Comparison of ENCODE assay signal across 16 cellular contexts in the genomic region with DNA sequence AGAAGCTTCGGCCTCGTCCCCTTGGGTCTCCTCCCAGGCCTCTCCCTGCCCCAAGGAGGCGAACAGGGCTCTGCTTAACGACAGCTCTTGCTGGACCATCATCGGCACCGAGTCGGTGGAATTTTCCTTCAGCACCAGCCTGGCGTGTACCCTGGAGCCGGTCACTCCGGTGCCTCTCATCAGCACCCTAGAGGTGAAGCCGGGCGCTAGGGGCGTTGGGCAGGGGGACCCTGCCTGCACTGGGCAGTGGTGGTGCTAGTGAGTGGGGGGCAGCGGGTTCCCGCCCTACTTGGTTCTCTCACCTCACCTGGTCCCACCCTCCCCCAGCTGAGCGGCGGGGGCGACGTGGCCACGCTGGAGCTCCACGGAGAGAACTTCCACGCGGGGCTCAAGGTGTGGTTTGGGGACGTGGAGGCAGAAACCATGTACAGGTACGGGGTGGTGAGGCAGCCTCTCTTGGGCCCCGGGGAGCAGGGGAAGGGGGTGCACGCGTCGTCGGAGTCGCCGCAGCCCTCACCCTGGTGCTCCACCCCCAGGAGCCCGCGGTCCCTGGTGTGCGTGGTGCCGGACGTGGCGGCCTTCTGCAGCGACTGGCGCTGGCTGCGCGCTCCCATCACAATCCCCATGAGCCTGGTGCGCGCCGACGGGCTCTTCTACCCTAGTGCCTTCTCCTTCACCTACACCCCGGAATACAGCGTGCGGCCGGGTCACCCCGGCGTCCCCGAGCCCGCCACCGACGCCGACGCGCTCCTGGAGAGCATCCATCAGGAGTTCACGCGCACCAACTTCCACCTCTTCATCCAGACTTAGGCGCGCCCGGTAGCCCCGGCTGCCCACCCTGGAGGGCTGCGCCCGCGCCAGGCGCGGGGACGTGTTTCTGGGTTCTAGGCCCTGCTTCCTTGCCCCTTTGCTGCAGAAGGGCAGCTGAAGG. TPM values are rescaled to one million over a fixed set of nuclear protein-coding genes. Genes with fewer than 3 reads are reported as not detected.
DNase-seq lines count a peak whose midpoint lies in the region; ATAC-seq lines count a peak whose summit lies in the region.
"Had no signal": no experiment of that assay in that cellular context is flagged by ENCODE, and none has a peak within 500 bp of the region (broad histone marks: within the 10 kb centered on the region; RNA-seq: fewer than 3 reads in every experiment).

No MANE protein-coding gene starts in this region.

- peak overlapping the region; percentile 41 for H2BK12ac ChIP-seq in neuronal stem cell (ENCODE audit: low read length)

- peaks cover 0 to 5% of the 10 kb centered on the region in 2 donors for H3K4me1 ChIP-seq in neuronal stem cell (ENCODE audit: control insufficient read depth in 2 of 2, insufficient read depth in 1 of 2, low read depth in 1 of 2, low read length in 2 of 2)
- H3K4me1 ChIP-seq: BE2C, HAP-1 had no signal

- peak overlapping the region; percentile 82 for H3K14ac ChIP-seq in neuronal stem cell (ENCODE audit: low read length)

- peak overlapping the region; percentile 29 for H3K27ac Mint-ChIP-seq in activated CD4-positive, alpha-beta T cell treated with anti-CD3 and anti-CD28 coated beads, Interleukin-2, amount 10 ng/mL, durations not matched to agents 24 days and 14 days
- no peak overlapping the region for H3K27ac Mint-ChIP-seq in stimulated activated naive CD8-positive, alpha-beta T cell treated with anti-CD3 and anti-CD28 coated beads, Interleukin-15, amount 100 ng/mL, for 72 hours
- H3K27ac Mint-ChIP-seq: CD4-positive, alpha-beta memory T cell; HFFc6 had no signal

- peak overlapping the region; percentile 71 for H3K4me3 Mint-ChIP-seq in activated CD4-positive, alpha-beta T cell treated with anti-CD3 and anti-CD28 coated beads, Interleukin-2, amount 10 ng/mL, durations not matched to agents 24 days and 14 days
- H3K4me3 Mint-ChIP-seq in stimulated activated naive CD8-positive, alpha-beta T cell treated with anti-CD3 and anti-CD28 coated beads, Interleukin-15, amount 100 ng/mL, for 72 hours: peak overlapping the region; percentile 70 to 78
- H3K4me3 Mint-ChIP-seq: HFFc6 had no signal

- H3K4me2 ChIP-seq in neuronal stem cell (ENCODE audit: insufficient read depth, low read length, poor library complexity, severe bottlenecking): no peak overlapping the region

- peaks cover 3% of the 10 kb centered on the region for H3K36me3 Mint-ChIP-seq in activated CD4-positive, alpha-beta T cell treated with anti-CD3 and anti-CD28 coated beads, Interleukin-2, amount 10 ng/mL, durations not matched to agents 24 days and 14 days (ENCODE audit: low read depth)
- H3K36me3 Mint-ChIP-seq: CD4-positive, alpha-beta memory T cell had no signal

- peaks cover 4% of the 10 kb centered on the region for H3K9me3 Mint-ChIP-seq in activated CD4-positive, alpha-beta T cell treated with anti-CD3 and anti-CD28 coated beads, Interleukin-2, amount 10 ng/mL, durations not matched to agents 24 days and 14 days
- no peaks in the 10 kb centered on the region for H3K9me3 Mint-ChIP-seq in stimulated activated naive CD8-positive, alpha-beta T cell treated with anti-CD3 and anti-CD28 coated beads, Interleukin-15, amount 100 ng/mL, for 72 hours
- H3K9me3 Mint-ChIP-seq: CD4-positive, alpha-beta memory T cell; HFFc6 had no signal

- H3K23ac ChIP-seq in neuronal stem cell (ENCODE audit: low read depth, low read length, poor library complexity): peak overlapping the region; percentile 65

- H3K27ac ChIP-seq in neuronal stem cell (replicated peaks; ENCODE audit: low read length) (no peak overlapping the region), caudate nucleus (ENCODE audit: low read depth, low read length) (no peak overlapping the region)
- H3K27ac ChIP-seq: C4-2B had no signal

- H2BK120ac ChIP-seq in neuronal stem cell (ENCODE audit: low read depth, low read length): no peak overlapping the region

- H2AK5ac ChIP-seq in neuronal stem cell (ENCODE audit: low read depth, low read length): peak overlapping the region; percentile 15

- peak overlapping the region; percentile 7 for H2BK15ac ChIP-seq in neuronal stem cell (ENCODE audit: low read length)

- H3K18ac ChIP-seq in neuronal stem cell (ENCODE audit: low read length): no peak overlapping the region

- intact Hi-C loops in activated CD4-positive, alpha-beta T cell treated with anti-CD3 and anti-CD28 coated beads, Interleukin-2, amount 10 ng/mL, durations not matched to agents 24 days and 14 days (cut with micrococcal nuclease): loop anchor here (10.0 kb wide), 1 partner anchor 352 kb away; a partner anchor contains a TSS

- DNase-seq in activated CD4-positive, alpha-beta T cell treated with anti-CD3 and anti-CD28 coated beads, Interleukin-2, amount 10 ng/mL, durations not matched to agents 24 days and 14 days: no peak
- no peak for DNase-seq in activated CD4-positive, alpha-beta T cell treated with anti-CD3 and anti-CD28 coated beads, Interleukin-2, amount 50 U/mL, for 4 hours
- DNase-seq in stimulated activated naive CD8-positive, alpha-beta T cell treated with anti-CD3 and anti-CD28 coated beads, Interleukin-15, amount 100 ng/mL, for 72 hours: no peak
- no peak for DNase-seq in stimulated activated naive CD8-positive, alpha-beta T cell treated with anti-CD3 and anti-CD28 coated beads, Interleukin-15, Interleukin-2, amounts not matched to agents 100 U/mL and 50 U/mL, for 24 hours
- DNase-seq in neuronal stem cell (ENCODE audit: low spot score) (no peak), caudate nucleus (lab: John Stamatoyannopoulos, UW) (no peak), SIG-M5 treated with dmso at 0.1 percent for 504 hours (lab: John Stamatoyannopoulos, UW; ENCODE audit: unreplicated experiment) (no peak)
- DNase-seq: ACHN; BE2C; CD4-positive, alpha-beta memory T cell; DMS153; GF-D8; HFFc6 had no signal

- H3K4me1 Mint-ChIP-seq in activated CD4-positive, alpha-beta T cell treated with anti-CD3 and anti-CD28 coated beads, Interleukin-2, amount 10 ng/mL, durations not matched to agents 24 days and 14 days: peaks cover 41% of the 10 kb centered on the region
- H3K4me1 Mint-ChIP-seq in stimulated activated naive CD8-positive, alpha-beta T cell treated with anti-CD3 and anti-CD28 coated beads, Interleukin-15, amount 100 ng/mL, for 72 hours: peaks cover 67% of the 10 kb centered on the region

- no peak overlapping the region for H4K8ac ChIP-seq in neuronal stem cell (ENCODE audit: low read depth, low read length)

- WGBS in neuronal stem cell (ENCODE audit: extremely low coverage in 2 of 2, insufficient read length in 2 of 2, insufficient replicate concordance in 1 of 2), 2 donors: no CpG with 5 or more reads among the region's 71 CpGs

- no peak overlapping the region for H3K9ac ChIP-seq in neuronal stem cell (ENCODE audit: low read depth, low read length, poor library complexity)

- no peaks in the 10 kb centered on the region for H3K36me3 ChIP-seq in neuronal stem cell (replicated peaks in 1 of 2; ENCODE audit: control insufficient read depth in 2 of 2, insufficient read depth in 2 of 2, low read length in 2 of 2)
- H3K36me3 ChIP-seq: BE2C, HAP-1 had no signal

- peak overlapping the region in 1 of 2 donors; percentile 13 for H3K4me3 ChIP-seq in neuronal stem cell (ENCODE audit: low read length in 2 of 2)
- H3K4me3 ChIP-seq: HAP-1 had no signal

- no peak overlapping the region for H2AFZ ChIP-seq in neuronal stem cell (ENCODE audit: low read length)

- no peak overlapping the region for H2BK5ac ChIP-seq in neuronal stem cell (ENCODE audit: low read length)

- no peaks in the 10 kb centered on the region for H3K79me1 ChIP-seq in neuronal stem cell (ENCODE audit: low read depth, low read length)

- H3K27me3 ChIP-seq in neuronal stem cell (ENCODE audit: control insufficient read depth in 3 of 3, insufficient read depth in 3 of 3, low read depth in 1 of 3, low read length in 3 of 3): peaks cover 0 to 17% (median 12%) of the 10 kb centered on the region in 3 experiments

- peaks cover 0 to 3% of the 10 kb centered on the region in 2 donors for H3K9me3 ChIP-seq in neuronal stem cell (replicated peaks in 1 of 2; ENCODE audit: control insufficient read depth in 2 of 2, insufficient read depth in 1 of 2, low read depth in 1 of 2, low read length in 2 of 2)
- H3K9me3 ChIP-seq: BE2C, HAP-1 had no signal

- H3K27me3 Mint-ChIP-seq in activated CD4-positive, alpha-beta T cell treated with anti-CD3 and anti-CD28 coated beads, Interleukin-2, amount 10 ng/mL, durations not matched to agents 24 days and 14 days: peaks cover 14% of the 10 kb centered on the region
- peaks cover 63% of the 10 kb centered on the region for H3K27me3 Mint-ChIP-seq in stimulated activated naive CD8-positive, alpha-beta T cell treated with anti-CD3 and anti-CD28 coated beads, Interleukin-15, amount 100 ng/mL, for 72 hours

- H4K91ac ChIP-seq in neuronal stem cell (ENCODE audit: low read depth, low read length, poor library complexity): no peak overlapping the region

- no peak overlapping the region for H3K4ac ChIP-seq in neuronal stem cell (ENCODE audit: low read length)

- ATAC-seq in stimulated activated naive CD8-positive, alpha-beta T cell treated with anti-CD3 and anti-CD28 coated beads, Interleukin-15, amount 100 ng/mL, for 72 hours: no peak
- ATAC-seq in stimulated activated naive CD8-positive, alpha-beta T cell treated with anti-CD3 and anti-CD28 coated beads, Interleukin-15, Interleukin-2, amounts not matched to agents 100 U/mL and 50 U/mL, for 24 hours: no peak

RNA-seq across cellular contexts. Expression of a gene that starts 8.3 kb away (rescaled TPM):
- 1.2 and 1.5 TPM in 2 replicates for total RNA-seq in activated CD4-positive, alpha-beta T cell treated with anti-CD3 and anti-CD28 coated beads, Interleukin-2, amount 10 ng/mL, durations not matched to agents 24 days and 14 days
- 0.11 TPM for polyA plus RNA-seq in neuronal stem cell (2013, experiment 1 of 2)
- 0.18 TPM for polyA plus RNA-seq in neuronal stem cell (2013, experiment 2 of 2)
- total RNA-seq: A172; CD4-positive, alpha-beta memory T cell; HFFc6 had no signal
- polyA plus RNA-seq: CD4-positive, alpha-beta memory T cell had no signal

RNA-seq across cellular contexts. Expression of a gene that starts 9.8 kb away (rescaled TPM):
- not detected in 2 replicates for total RNA-seq in activated CD4-positive, alpha-beta T cell treated with anti-CD3 and anti-CD28 coated beads, Interleukin-2, amount 10 ng/mL, durations not matched to agents 24 days and 14 days
- polyA plus RNA-seq in neuronal stem cell (2013, experiment 1 of 2): not detected
- 0.04 TPM for polyA plus RNA-seq in neuronal stem cell (2013, experiment 2 of 2)
- total RNA-seq: A172; CD4-positive, alpha-beta memory T cell; HFFc6 had no signal
- polyA plus RNA-seq: CD4-positive, alpha-beta memory T cell had no signal

RNA-seq across cellular contexts. Expression of a gene that starts 31.8 kb away (rescaled TPM):
- total RNA-seq in activated CD4-positive, alpha-beta T cell treated with anti-CD3 and anti-CD28 coated beads, Interleukin-2, amount 10 ng/mL, durations not matched to agents 24 days and 14 days: 177 and 185 TPM in 2 replicates
- polyA plus RNA-seq in neuronal stem cell (2013, experiment 1 of 2): 13.8 TPM
- polyA plus RNA-seq in neuronal stem cell (2013, experiment 2 of 2): 15.1 TPM

RNA-seq across cellular contexts. Expression of a gene that starts 46.5 kb away (rescaled TPM):
- 24.4 and 26.2 TPM in 2 replicates for total RNA-seq in activated CD4-positive, alpha-beta T cell treated with anti-CD3 and anti-CD28 coated beads, Interleukin-2, amount 10 ng/mL, durations not matched to agents 24 days and 14 days
- polyA plus RNA-seq in neuronal stem cell (2013, experiment 1 of 2): 16.8 TPM
- 16.4 TPM for polyA plus RNA-seq in neuronal stem cell (2013, experiment 2 of 2)
